8 cellular contexts compared by ENCODE assay signal in the genomic region with DNA sequence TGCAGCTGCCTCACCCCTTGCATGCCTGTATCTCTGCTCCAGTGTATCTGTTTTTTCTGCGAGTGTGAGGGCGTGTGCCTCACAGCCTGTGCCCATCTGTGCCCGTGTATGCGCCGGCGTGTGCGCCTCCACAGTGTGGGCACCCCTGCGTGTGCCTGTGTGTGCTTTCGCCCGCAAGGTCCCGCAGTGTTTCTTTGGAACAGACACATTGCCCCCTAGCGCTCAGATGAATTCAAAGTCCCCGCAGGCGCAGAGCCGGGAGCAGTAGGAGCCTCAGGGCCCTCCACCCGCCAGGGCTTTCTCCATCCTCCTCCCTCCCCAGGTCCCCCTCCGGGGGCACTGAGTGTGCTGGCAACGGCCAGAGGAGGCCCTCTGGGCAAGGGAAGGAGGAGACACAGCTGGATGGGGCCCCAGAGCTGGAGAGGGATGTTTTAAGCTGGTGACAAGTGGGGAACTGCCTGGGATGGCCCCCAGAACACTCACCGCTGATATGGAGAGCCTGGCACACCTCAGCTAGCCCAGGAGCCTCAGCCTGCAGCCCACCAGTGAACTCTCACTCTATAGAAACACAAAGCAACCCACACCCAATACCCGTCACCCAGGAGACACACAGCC. TPM values are rescaled to one million over a fixed set of nuclear protein-coding genes. Genes with fewer than 3 reads are reported as not detected.
DNase-seq lines count a peak whose midpoint lies in the region; ATAC-seq and TF ChIP-seq lines count a peak whose summit lies in the region.

No MANE protein-coding gene starts in this region.

- peak; percentile 56 for ATAC-seq in stimulated activated naive CD8-positive, alpha-beta T cell treated with anti-CD3 and anti-CD28 coated beads, Interleukin-15, amount 100 ng/mL, for 72 hours
- ATAC-seq in GM18505 (IDR thresholded peaks at IDR 0.05; ENCODE audit: unreplicated experiment), result no peak

- H3K27me3 Mint-ChIP-seq in mesothelial cell of epicardium (ENCODE audit: low read depth), result peaks cover 35% of the 10 kb centered on the region
- H3K27me3 Mint-ChIP-seq in stimulated activated naive CD8-positive, alpha-beta T cell treated with anti-CD3 and anti-CD28 coated beads, Interleukin-15, amount 100 ng/mL, for 72 hours, result peaks cover 49% of the 10 kb centered on the region

- peak overlapping the region; percentile 87 for H3K27ac Mint-ChIP-seq in mesothelial cell of epicardium
- no peak overlapping the region for H3K27ac Mint-ChIP-seq in stimulated activated naive CD8-positive, alpha-beta T cell treated with anti-CD3 and anti-CD28 coated beads, Interleukin-15, amount 100 ng/mL, for 72 hours

- H3K27ac ChIP-seq in 22Rv1, result no peak overlapping the region

- no peak for DNase-seq in GM12864 (ENCODE audit: low read depth)
- peak; percentile 81 for DNase-seq in NCI-H2171 (lab: John Stamatoyannopoulos, UW)
- DNase-seq in activated CD4-positive, alpha-beta T cell treated with anti-CD3 and anti-CD28 coated beads, Interleukin-2, amount 50 U/mL, for 4 hours, result peak; percentile 35 to 37
- peak; percentile 83 for DNase-seq in ecto neural progenitor cell (ENCODE audit: low spot score)
- DNase-seq in mesothelial cell of epicardium (ENCODE audit: low spot score in 2 of 2, unreplicated experiment in 2 of 2), result peak in 1 of 2 experiments; percentile 78
- DNase-seq in stimulated activated naive CD8-positive, alpha-beta T cell treated with anti-CD3 and anti-CD28 coated beads, Interleukin-15, amount 100 ng/mL, for 72 hours, result peak; percentile 51 to 56

- H3K4me3 ChIP-seq in GM12864 (ENCODE audit: low read depth, low read length), result no peak overlapping the region

- peaks cover 44% of the 10 kb centered on the region for H3K4me1 Mint-ChIP-seq in mesothelial cell of epicardium
- peaks cover 17% of the 10 kb centered on the region for H3K4me1 Mint-ChIP-seq in stimulated activated naive CD8-positive, alpha-beta T cell treated with anti-CD3 and anti-CD28 coated beads, Interleukin-15, amount 100 ng/mL, for 72 hours

- H3K9me3 Mint-ChIP-seq in mesothelial cell of epicardium, result no peaks in the 10 kb centered on the region
- no peaks in the 10 kb centered on the region for H3K9me3 Mint-ChIP-seq in stimulated activated naive CD8-positive, alpha-beta T cell treated with anti-CD3 and anti-CD28 coated beads, Interleukin-15, amount 100 ng/mL, for 72 hours

- peak; percentile 80 for TF ChIP-seq CTCF in 22Rv1 (IDR thresholded peaks at IDR 0.05)
- peak; percentile 64 for TF ChIP-seq CTCF in GM12864 (IDR thresholded peaks at IDR 0.05; ENCODE audit: low read depth, low read length, missing control alignments)
- peak; percentile 64 for TF ChIP-seq CTCF in mesothelial cell of epicardium (IDR thresholded peaks at IDR 0.05; ENCODE audit: unreplicated experiment)

- no peaks in the 10 kb centered on the region for H3K36me3 Mint-ChIP-seq in mesothelial cell of epicardium

- no peak for TF ChIP-seq POLR2A in GM18505 (IDR thresholded peaks at IDR 0.05; ENCODE audit: borderline replicate concordance, extremely low read depth, insufficient read depth, insufficient read length)

- H3K4me3 Mint-ChIP-seq in mesothelial cell of epicardium, result peak overlapping the region; percentile 57
- no peak overlapping the region for H3K4me3 Mint-ChIP-seq in stimulated activated naive CD8-positive, alpha-beta T cell treated with anti-CD3 and anti-CD28 coated beads, Interleukin-15, amount 100 ng/mL, for 72 hours

RNA-seq across cellular contexts. Expression of a gene that starts 3.2 kb away (rescaled TPM):
- 46.3 to 49.6 TPM (median 47.8 TPM) in 3 replicates for total RNA-seq in mesothelial cell of epicardium
